Comparison of ENCODE assay signal across 8 cellular contexts in the genomic region with DNA sequence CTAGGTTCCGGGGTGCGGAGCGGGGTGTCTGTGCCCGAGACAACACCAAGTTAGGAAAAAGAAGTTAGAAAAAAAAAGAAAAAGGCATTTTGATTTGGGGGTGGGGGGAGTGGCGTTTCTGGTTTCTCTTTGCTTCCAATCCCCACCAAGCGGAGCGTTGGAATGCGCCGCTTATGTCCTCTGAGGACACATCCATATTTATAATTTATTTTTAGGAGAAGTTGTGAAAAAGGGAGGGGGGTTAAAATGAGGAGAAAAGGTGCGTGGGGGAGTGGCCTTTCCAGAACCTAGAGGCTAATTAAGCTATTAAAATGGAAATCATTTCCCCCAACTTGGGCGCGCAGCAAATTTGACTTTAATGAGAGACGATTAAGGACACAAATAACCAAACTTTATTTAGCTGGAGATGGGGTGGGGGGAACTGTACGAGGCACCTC.
DNase-seq lines count a peak whose midpoint lies in the region; ATAC-seq, FAIRE-seq and TF ChIP-seq lines count a peak whose summit lies in the region.

No MANE protein-coding gene starts in this region.

- POLR2A ChIA-PET in Caco-2 (lab: Charles Lee), result no interaction called here
- POLR2A ChIA-PET in endothelial cell of umbilical vein (lab: Charles Lee), result no interaction called here

- H2AFZ ChIP-seq in OCI-LY1 (ENCODE audit: low read length), result no peak overlapping the region
- H2AFZ ChIP-seq in endothelial cell of umbilical vein (ENCODE audit: low read depth, low read length), result peak overlapping the region; percentile 92
- peak overlapping the region; percentile 8 for H2AFZ ChIP-seq in neural progenitor cell (replicated peaks)

- peak overlapping the region; percentile 78 for H3K4me3 ChIP-seq in Caco-2 (ENCODE audit: low read depth, low read length)
- peak overlapping the region; percentile 71 for H3K4me3 ChIP-seq in OCI-LY1 (ENCODE audit: low read depth, low read length, poor library complexity, severe bottlenecking)
- H3K4me3 ChIP-seq in endothelial cell of umbilical vein (replicated peaks in 1 of 3; ENCODE audit: insufficient read depth in 1 of 3, low read depth in 1 of 3, low read length in 3 of 3), result peak overlapping the region; percentile 80 to 93 (median 83)
- peak overlapping the region; percentile 100 for H3K4me3 ChIP-seq in neural progenitor cell

- H3K9ac ChIP-seq in OCI-LY1 (ENCODE audit: low read length) (peak overlapping the region; percentile 56; the same call in 1 of the 2 replicates), endothelial cell of umbilical vein (replicated peaks; ENCODE audit: extremely low read depth, insufficient read depth, low read length) (peak overlapping the region; percentile 55), neural progenitor cell (no peak overlapping the region)

- H3K27me3 Mint-ChIP-seq in Caco-2 (ENCODE audit: insufficient read depth, unreplicated experiment), result no peaks in the 10 kb centered on the region
- peaks cover 8% of the 10 kb centered on the region for H3K27me3 Mint-ChIP-seq in neural progenitor cell (ENCODE audit: insufficient read depth, low read depth)

- BruUV-seq in Caco-2 (replicated peaks; lab: Mats Ljungman, UMichigan) (TSS peak; percentile 26), endothelial cell of umbilical vein (replicated peaks; lab: Mats Ljungman, UMichigan) (no TSS peak)

- TF ChIP-seq CTCF in Caco-2 (IDR thresholded peaks at IDR 0.05; ENCODE audit: insufficient read depth in 1 of 2, low read depth in 1 of 2, low read length in 1 of 2, severe bottlenecking in 1 of 2, unreplicated experiment in 1 of 2) (no peak), OCI-LY1 (IDR thresholded peaks at IDR 0.05; ENCODE audit: low read length) (no peak), endothelial cell of umbilical vein (IDR thresholded peaks at IDR 0.05; ENCODE audit: extremely low read depth in 1 of 2, insufficient read depth in 1 of 2, low read depth in 1 of 2, low read length in 2 of 2) (no peak), neural progenitor cell (IDR thresholded peaks at IDR 0.05) (no peak)

- H3K4me2 ChIP-seq in OCI-LY1 (ENCODE audit: low read length) (peak overlapping the region; percentile 89), endothelial cell of umbilical vein (ENCODE audit: insufficient read depth, low read length) (peak overlapping the region; percentile 93), neural progenitor cell (peak overlapping the region; percentile 95)

- H3K9me3 Mint-ChIP-seq in Caco-2 (ENCODE audit: unreplicated experiment), result no peaks in the 10 kb centered on the region
- H3K9me3 Mint-ChIP-seq in neural progenitor cell, result no peaks in the 10 kb centered on the region

- TF ChIP-seq POLR2A in endothelial cell of umbilical vein (IDR thresholded peaks at IDR 0.05; ENCODE audit: low read depth, low read length), result no peak

- peak; percentile 62 for FAIRE-seq in endothelial cell of umbilical vein (lab: Jason Lieb, UNC)
- no peak for FAIRE-seq in frontal cortex (lab: Jason Lieb, UNC)

- no peaks in the 10 kb centered on the region for H3K27me3 ChIP-seq in Caco-2 (replicated peaks; ENCODE audit: control insufficient read depth, insufficient read depth, low read length)
- no peaks in the 10 kb centered on the region for H3K27me3 ChIP-seq in OCI-LY1 (ENCODE audit: insufficient read depth, low read length)
- H3K27me3 ChIP-seq in endothelial cell of umbilical vein (ENCODE audit: control insufficient read depth in 2 of 2, insufficient read depth in 2 of 2, low read length in 2 of 2), result no peaks in the 10 kb centered on the region
- peaks cover 8% of the 10 kb centered on the region for H3K27me3 ChIP-seq in neural progenitor cell

- H3K4me1 Mint-ChIP-seq in Caco-2 (ENCODE audit: low read depth, unreplicated experiment) (no peaks in the 10 kb centered on the region), neural progenitor cell (peaks cover 49% of the 10 kb centered on the region)

- H3F3A ChIP-seq in OCI-LY1 (ENCODE audit: insufficient read depth, low read length), result no peaks in the 10 kb centered on the region
- peaks cover 54% of the 10 kb centered on the region for H3F3A ChIP-seq in neural progenitor cell (ENCODE audit: low read depth)

- H3K4me3 Mint-ChIP-seq in Caco-2 (ENCODE audit: unreplicated experiment), result peak overlapping the region; percentile 75
- H3K4me3 Mint-ChIP-seq in neural progenitor cell, result peak overlapping the region; percentile 88

- H3K79me2 ChIP-seq in OCI-LY1 (ENCODE audit: insufficient read depth, low read length) (no peaks in the 10 kb centered on the region), endothelial cell of umbilical vein (ENCODE audit: control insufficient read depth, insufficient read depth, low read length) (peaks cover 16% of the 10 kb centered on the region), neural progenitor cell (ENCODE audit: low read depth) (peaks cover 59% of the 10 kb centered on the region)

- no peaks in the 10 kb centered on the region for H3K36me3 Mint-ChIP-seq in Caco-2 (ENCODE audit: insufficient read depth, unreplicated experiment)
- H3K36me3 Mint-ChIP-seq in neural progenitor cell, result no peaks in the 10 kb centered on the region

- DNase-seq in Caco-2, result no peak
- DNase-seq in endothelial cell of umbilical vein (ENCODE audit: low read depth, low spot score), result no peak
- DNase-seq in neural progenitor cell (ENCODE audit: low spot score), result peak; percentile 48
- no peak for DNase-seq in frontal cortex (ENCODE audit: low spot score in 2 of 2)
- no peak for DNase-seq in COLO829 (ENCODE audit: low spot score)
- no peak for DNase-seq in inferior parietal cortex (ENCODE audit: extremely low spot score)

- H3K4me1 ChIP-seq in Caco-2 (0 out of 2 replicates have a peak, but pooled peaks cover 6% of the 10 kb centered on the region), OCI-LY1 (ENCODE audit: insufficient read depth, low read length, severe bottlenecking) (peaks cover 32% of the 10 kb centered on the region), endothelial cell of umbilical vein (ENCODE audit: control insufficient read depth, extremely low read depth, insufficient read depth, low read length) (peaks cover 10% of the 10 kb centered on the region), neural progenitor cell (peaks cover 35% of the 10 kb centered on the region)

- intact Hi-C loops in Caco-2 (cut with micrococcal nuclease; ENCODE audit: unreplicated experiment), result no loop called here
- intact Hi-C loops in endothelial cell of umbilical vein (cut with micrococcal nuclease), result loop anchor here (5.0 kb wide), 2 partner anchors 51 to 381 kb away; a partner anchor contains a TSS

- no peak for ATAC-seq in HG02798 (IDR thresholded peaks at IDR 0.05; ENCODE audit: poor library complexity, unreplicated experiment)

- no peaks in the 10 kb centered on the region for H3K9me2 ChIP-seq in OCI-LY1 (ENCODE audit: low read depth, low read length)

- H3K9me1 ChIP-seq in endothelial cell of umbilical vein (replicated peaks; ENCODE audit: control insufficient read depth, extremely low read depth, insufficient read depth, low read length), result no peaks in the 10 kb centered on the region

- CTCF ChIA-PET in Caco-2 (lab: Charles Lee) (no interaction called here), endothelial cell of umbilical vein (lab: Charles Lee) (interaction anchor here (0.9 to 1.6 kb wide), 2 partner anchors 14 to 24 kb away, joined by 3 to 5 read pairs; no protein-coding TSS in a partner anchor)

- H3K27ac ChIP-seq in OCI-LY1 (ENCODE audit: low read depth, low read length, poor library complexity, severe bottlenecking) (no peak overlapping the region), endothelial cell of umbilical vein (ENCODE audit: insufficient read depth, low read depth, low read length) (no peak overlapping the region), neural progenitor cell (no peak overlapping the region)

- no peaks in the 10 kb centered on the region for H3K9me3 ChIP-seq in Caco-2
- H3K9me3 ChIP-seq in OCI-LY1 (ENCODE audit: low read length), result no peaks in the 10 kb centered on the region
- no peaks in the 10 kb centered on the region for H3K9me3 ChIP-seq in endothelial cell of umbilical vein (replicated peaks; ENCODE audit: control insufficient read depth, insufficient read depth, low read length)
- H3K9me3 ChIP-seq in neural progenitor cell (ENCODE audit: low read depth), result no peaks in the 10 kb centered on the region

- no peaks in the 10 kb centered on the region for H4K20me1 ChIP-seq in OCI-LY1 (ENCODE audit: insufficient read depth, low read length)
- H4K20me1 ChIP-seq in endothelial cell of umbilical vein (replicated peaks; ENCODE audit: control insufficient read depth, extremely low read depth, insufficient read depth, low read length), result no peaks in the 10 kb centered on the region
- no peaks in the 10 kb centered on the region for H4K20me1 ChIP-seq in neural progenitor cell (ENCODE audit: low read depth)

- dilution Hi-C loops in endothelial cell of umbilical vein (cut with MboI; ENCODE audit: extremely low pct_ligation_motif_present, low sequenced_read_pairs), result no loop called here

- no peaks in the 10 kb centered on the region for H3K36me3 ChIP-seq in Caco-2 (ENCODE audit: control insufficient read depth, insufficient read depth, low read length)
- no peaks in the 10 kb centered on the region for H3K36me3 ChIP-seq in OCI-LY1 (ENCODE audit: insufficient read depth, low read length)
- no peaks in the 10 kb centered on the region for H3K36me3 ChIP-seq in endothelial cell of umbilical vein (ENCODE audit: control insufficient read depth in 2 of 2, extremely low read depth in 1 of 2, insufficient read depth in 2 of 2, low read length in 2 of 2)
- H3K36me3 ChIP-seq in neural progenitor cell, result no peaks in the 10 kb centered on the region

- no peak overlapping the region for H3K27ac Mint-ChIP-seq in Caco-2 (ENCODE audit: unreplicated experiment)
- H3K27ac Mint-ChIP-seq in neural progenitor cell, result no peak overlapping the region

TF ChIP-seq in endothelial cell of umbilical vein, 7 proteins besides CTCF, POLR2A, EP300 and RAD21:
- TF ChIP-seq, protein P1, sequence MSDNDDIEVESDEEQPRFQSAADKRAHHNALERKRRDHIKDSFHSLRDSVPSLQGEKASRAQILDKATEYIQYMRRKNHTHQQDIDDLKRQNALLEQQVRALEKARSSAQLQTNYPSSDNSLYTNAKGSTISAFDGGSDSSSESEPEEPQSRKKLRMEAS (IDR thresholded peaks at IDR 0.05; ENCODE audit: insufficient read depth, insufficient read length), result no peak
- TF ChIP-seq FOS (IDR thresholded peaks at IDR 0.05; ENCODE audit: borderline replicate concordance, insufficient read depth, low read length) (no peak), EZH2 (IDR thresholded peaks at IDR 0.05; ENCODE audit: borderline replicate concordance, low read depth, low read length, severe bottlenecking) (no peak), JUN (IDR thresholded peaks at IDR 0.05; ENCODE audit: borderline replicate concordance, insufficient read depth, insufficient read length, low read depth) (no peak), GATA2 (IDR thresholded peaks at IDR 0.05; ENCODE audit: insufficient read depth, insufficient read length, low read depth, low read length) (no peak), MYC (IDR thresholded peaks at IDR 0.05; ENCODE audit: low read depth, low read length) (no peak), POLR2AphosphoS5 (IDR thresholded peaks at IDR 0.05; ENCODE audit: insufficient read depth, low read depth, low read length) (no peak)
